Comparison of ENCODE assay signal across 8 cellular contexts in genomic region chrX:118726887-118727685, GRCh38. TPM values are rescaled to one million over a fixed set of nuclear protein-coding genes. Genes with fewer than 3 reads are reported as not detected.
DNase-seq lines count a peak whose midpoint lies in the region; ATAC-seq and TF ChIP-seq lines count a peak whose summit lies in the region.

TSS of gene IL13RA1 (plus strand) at chrX:118727606. CDS start at chrX:118727639, 33 bp downstream.

- H3K36me3 ChIP-seq in BE2C (no peaks in the 10 kb centered on the region), HUES6 (ENCODE audit: control insufficient read depth, insufficient read depth, low read length) (no peaks in the 10 kb centered on the region), OCI-LY1 (ENCODE audit: insufficient read depth, low read length) (no peaks in the 10 kb centered on the region), ascending aorta (no peaks in the 10 kb centered on the region)

- peak within 1 kb of the TSS; percentile 69; the same call in 1 of the 2 replicates for H3K27ac ChIP-seq in HUES6 (ENCODE audit: low read depth, low read length)
- H3K27ac ChIP-seq in OCI-LY1 (ENCODE audit: low read depth, low read length, poor library complexity, severe bottlenecking) = no peak within 1 kb of the TSS
- H3K27ac ChIP-seq in ascending aorta = peak within 1 kb of the TSS; percentile 91 to 92

- ATAC-seq in GM19397 (IDR thresholded peaks at IDR 0.05; ENCODE audit: unreplicated experiment) = peak; percentile 71
- ATAC-seq in left cardiac atrium = peak; percentile 95 to 98

- no peaks in the 10 kb centered on the region for H3F3A ChIP-seq in OCI-LY1 (ENCODE audit: insufficient read depth, low read length)

- no peak within 1 kb of the TSS for H2AFZ ChIP-seq in OCI-LY1 (ENCODE audit: low read length)

- peak within 1 kb of the TSS; percentile 49 for H3K4me3 ChIP-seq in BE2C (ENCODE audit: low read depth, low read length)
- H3K4me3 ChIP-seq in HUES6 (ENCODE audit: low read depth, low read length) = peak within 1 kb of the TSS; percentile 77
- peak within 1 kb of the TSS; percentile 57 for H3K4me3 ChIP-seq in OCI-LY1 (ENCODE audit: low read depth, low read length, poor library complexity, severe bottlenecking)
- peak within 1 kb of the TSS; percentile 65 to 76 for H3K4me3 ChIP-seq in ascending aorta

- no peaks in the 10 kb centered on the region for H3K9me3 ChIP-seq in BE2C
- H3K9me3 ChIP-seq in HUES6 (ENCODE audit: control insufficient read depth, insufficient read depth, low read depth, low read length) = no peaks in the 10 kb centered on the region
- H3K9me3 ChIP-seq in OCI-LY1 (ENCODE audit: low read length) = no peaks in the 10 kb centered on the region
- no peaks in the 10 kb centered on the region for H3K9me3 ChIP-seq in ascending aorta

- H3K9ac ChIP-seq in HUES6 (ENCODE audit: low read length) (peak within 1 kb of the TSS; percentile 77), OCI-LY1 (ENCODE audit: low read length) (no peak within 1 kb of the TSS; the same call in 1 of the 2 replicates)

- H4K20me1 ChIP-seq in OCI-LY1 (ENCODE audit: insufficient read depth, low read length) = no peaks in the 10 kb centered on the region

- peak within 1 kb of the TSS; percentile 67 for H3K4me2 ChIP-seq in OCI-LY1 (ENCODE audit: low read length)

- no peaks in the 10 kb centered on the region for H3K9me2 ChIP-seq in OCI-LY1 (ENCODE audit: low read depth, low read length)

- intact Hi-C loops in ascending aorta (cut with DNase I) = loop anchor here (5.0 to 10.0 kb wide), 4 partner anchors 125 to 380 kb away; partner anchors contain the start of genes DOCK11 and WDR44
- intact Hi-C loops in left cardiac atrium (cut with DNase I) = no loop called here

- DNase-seq in BE2C (peak; percentile 71), ascending aorta (ENCODE audit: low spot score in 2 of 2) (peak; percentile 40 to 90), left cardiac atrium (peak; percentile 85), pons (ENCODE audit: low spot score) (peak; percentile 35), OCI-M2 (lab: John Stamatoyannopoulos, UW; ENCODE audit: unreplicated experiment) (no peak)

- peaks cover 5% of the 10 kb centered on the region for H3K27me3 ChIP-seq in BE2C
- peaks cover 62% of the 10 kb centered on the region for H3K27me3 ChIP-seq in HUES6 (ENCODE audit: control insufficient read depth, insufficient read depth, low read length)
- H3K27me3 ChIP-seq in OCI-LY1 (ENCODE audit: insufficient read depth, low read length) = no peaks in the 10 kb centered on the region
- H3K27me3 ChIP-seq in ascending aorta = no peaks in the 10 kb centered on the region

- TF ChIP-seq CTCF in BE2C (IDR thresholded peaks at IDR 0.05; ENCODE audit: low read depth, low read length) = no peak
- TF ChIP-seq CTCF in OCI-LY1 (IDR thresholded peaks at IDR 0.05; ENCODE audit: low read length) = no peak
- no peak for TF ChIP-seq CTCF in ascending aorta (IDR thresholded peaks at IDR 0.05)

- H3K4me1 ChIP-seq in BE2C (no peaks in the 10 kb centered on the region), HUES6 (ENCODE audit: control insufficient read depth, insufficient read depth, low read length) (peaks cover 59% of the 10 kb centered on the region), OCI-LY1 (ENCODE audit: insufficient read depth, low read length, severe bottlenecking) (peaks cover 8% of the 10 kb centered on the region), ascending aorta (peaks cover 0 to 3% of the 10 kb centered on the region in 2 donors)

- no peaks in the 10 kb centered on the region for H3K79me2 ChIP-seq in OCI-LY1 (ENCODE audit: insufficient read depth, low read length)

RNA-seq across cellular contexts. Expression of gene IL13RA1, which starts in this region (rescaled TPM):
- 0.28 TPM for polyA plus RNA-seq in BE2C (2012; ENCODE audit: insufficient read depth, insufficient read length, low read depth)
- 29.6 TPM for total RNA-seq in ascending aorta
- 10 to 100 TPM; 27.5 to 33.5 TPM for total RNA-seq in left cardiac atrium
